ENCODE assay signal across 8 cellular contexts in the genomic region with DNA sequence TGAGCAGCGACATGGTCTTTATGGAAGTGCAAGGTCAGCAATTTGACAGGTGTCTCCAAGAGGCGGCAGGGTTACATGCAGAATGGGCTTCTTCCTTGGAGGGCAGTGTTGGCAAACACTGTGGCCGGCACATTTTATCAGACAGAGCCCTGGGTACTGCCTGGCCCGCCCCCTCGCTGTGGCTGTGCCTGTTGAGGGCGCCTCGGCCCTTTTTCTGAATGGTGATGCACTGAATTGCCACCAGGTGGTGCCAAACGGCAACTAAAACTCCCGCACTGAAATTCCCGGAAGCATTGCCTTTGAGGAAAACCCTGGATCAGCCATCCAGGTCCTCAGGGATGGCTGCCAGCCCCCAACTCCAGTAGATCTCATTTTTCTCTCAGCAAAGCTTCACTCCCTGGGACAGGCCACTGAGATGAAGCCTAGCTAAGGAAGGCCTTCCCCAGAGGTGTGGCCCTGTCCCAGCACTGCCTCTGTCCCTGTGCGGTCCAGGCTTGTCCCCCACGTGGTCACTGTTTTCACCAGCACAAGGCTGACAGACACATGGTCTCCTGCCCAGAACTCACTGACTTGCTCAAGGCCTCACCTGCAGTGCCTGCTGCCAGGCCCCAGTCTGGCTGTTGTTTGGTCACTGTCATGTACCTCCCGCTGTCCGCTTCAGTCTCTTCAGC.
DNase-seq lines count a peak whose midpoint lies in the region; ATAC-seq, FAIRE-seq and TF ChIP-seq lines count a peak whose summit lies in the region.

No MANE protein-coding gene starts in this region.

- H3K4me1 ChIP-seq in foreskin keratinocyte, result no peaks in the 10 kb centered on the region
- peaks cover 9% of the 10 kb centered on the region in 2 experiments for H3K4me1 ChIP-seq in neutrophil (ENCODE audit: control insufficient read depth in 1 of 2, insufficient read depth in 1 of 2, low read depth in 1 of 2, low read length in 1 of 2)

- FAIRE-seq in GM12891 (lab: Jason Lieb, UNC) (peak; percentile 85), urothelium cell line (lab: Jason Lieb, UNC) (no peak)

- H3K4me3 ChIP-seq in neutrophil (ENCODE audit: low read depth in 1 of 2, low read length in 1 of 2), result no peak overlapping the region

- peaks cover 77% of the 10 kb centered on the region for H3K36me3 ChIP-seq in neutrophil

- no peaks in the 10 kb centered on the region for H3K9me3 ChIP-seq in neutrophil

- no peak for TF ChIP-seq POLR2A in GM12891 (IDR thresholded peaks at IDR 0.05; ENCODE audit: low read depth, low read length)

- no peaks in the 10 kb centered on the region for H3K27me3 ChIP-seq in foreskin keratinocyte
- no peaks in the 10 kb centered on the region for H3K27me3 ChIP-seq in neutrophil

- peak; percentile 61 for DNase-seq in A172 (ENCODE audit: low spot score)
- peak; percentile 61 for DNase-seq in GM12891 (ENCODE audit: insufficient read length, low spot score)
- DNase-seq in KBM-7, result peak; percentile 81
- peak; percentile 78 for DNase-seq in activated effector memory CD4-positive, alpha-beta T cell treated with anti-CD3 and anti-CD28 coated beads, Interleukin-2, amount 50 U/mL, for 16 hours
- peak in 1 of 2 donors; percentile 37 for DNase-seq in foreskin keratinocyte
- peak; percentile 85 for DNase-seq in urothelium cell line (ENCODE audit: low spot score)

- TF ChIP-seq CTCF in foreskin keratinocyte (conservative IDR thresholded peaks at IDR 0.05) (peak; percentile 93), neutrophil (IDR thresholded peaks at IDR 0.05) (peak; percentile 90)

- ATAC-seq in foreskin keratinocyte, result peak; percentile 91

- in situ Hi-C loops in KBM-7 (cut with MboI; ENCODE audit: low pct_unique_long_range_greater_than_20kb, low sequenced_read_pairs), result loop anchor here (10.0 kb wide), 1 partner anchor 89 kb away; no protein-coding TSS in a partner anchor

- H3K27ac ChIP-seq in foreskin keratinocyte (no peak overlapping the region), neutrophil (peak overlapping the region; percentile 42)

TF ChIP-seq in GM12891, 5 proteins besides CTCF, POLR2A, EP300 and RAD21:
- no peak for TF ChIP-seq PAX5 (IDR thresholded peaks at IDR 0.05; ENCODE audit: insufficient read depth, low read length, severe bottlenecking)
- TF ChIP-seq POLR2AphosphoS5 (IDR thresholded peaks at IDR 0.05; ENCODE audit: low read depth, low read length), result no peak
- TF ChIP-seq POU2F2 (IDR thresholded peaks at IDR 0.05; ENCODE audit: low read depth, low read length), result no peak
- no peak for TF ChIP-seq SPI1 (IDR thresholded peaks at IDR 0.05; ENCODE audit: low read depth, low read length)
- TF ChIP-seq TAF1 (IDR thresholded peaks at IDR 0.05; ENCODE audit: low read depth, low read length), result no peak

TF ChIP-seq in PFSK-1, 5 proteins besides CTCF, POLR2A, EP300 and RAD21:
- TF ChIP-seq, protein P1, sequence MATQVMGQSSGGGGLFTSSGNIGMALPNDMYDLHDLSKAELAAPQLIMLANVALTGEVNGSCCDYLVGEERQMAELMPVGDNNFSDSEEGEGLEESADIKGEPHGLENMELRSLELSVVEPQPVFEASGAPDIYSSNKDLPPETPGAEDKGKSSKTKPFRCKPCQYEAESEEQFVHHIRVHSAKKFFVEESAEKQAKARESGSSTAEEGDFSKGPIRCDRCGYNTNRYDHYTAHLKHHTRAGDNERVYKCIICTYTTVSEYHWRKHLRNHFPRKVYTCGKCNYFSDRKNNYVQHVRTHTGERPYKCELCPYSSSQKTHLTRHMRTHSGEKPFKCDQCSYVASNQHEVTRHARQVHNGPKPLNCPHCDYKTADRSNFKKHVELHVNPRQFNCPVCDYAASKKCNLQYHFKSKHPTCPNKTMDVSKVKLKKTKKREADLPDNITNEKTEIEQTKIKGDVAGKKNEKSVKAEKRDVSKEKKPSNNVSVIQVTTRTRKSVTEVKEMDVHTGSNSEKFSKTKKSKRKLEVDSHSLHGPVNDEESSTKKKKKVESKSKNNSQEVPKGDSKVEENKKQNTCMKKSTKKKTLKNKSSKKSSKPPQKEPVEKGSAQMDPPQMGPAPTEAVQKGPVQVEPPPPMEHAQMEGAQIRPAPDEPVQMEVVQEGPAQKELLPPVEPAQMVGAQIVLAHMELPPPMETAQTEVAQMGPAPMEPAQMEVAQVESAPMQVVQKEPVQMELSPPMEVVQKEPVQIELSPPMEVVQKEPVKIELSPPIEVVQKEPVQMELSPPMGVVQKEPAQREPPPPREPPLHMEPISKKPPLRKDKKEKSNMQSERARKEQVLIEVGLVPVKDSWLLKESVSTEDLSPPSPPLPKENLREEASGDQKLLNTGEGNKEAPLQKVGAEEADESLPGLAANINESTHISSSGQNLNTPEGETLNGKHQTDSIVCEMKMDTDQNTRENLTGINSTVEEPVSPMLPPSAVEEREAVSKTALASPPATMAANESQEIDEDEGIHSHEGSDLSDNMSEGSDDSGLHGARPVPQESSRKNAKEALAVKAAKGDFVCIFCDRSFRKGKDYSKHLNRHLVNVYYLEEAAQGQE (IDR thresholded peaks at IDR 0.05; ENCODE audit: insufficient read depth in 1 of 2, low read depth in 2 of 2, low read length in 2 of 2), result no peak
- no peak for TF ChIP-seq POLR2AphosphoS5 (IDR thresholded peaks at IDR 0.05; ENCODE audit: low read depth, low read length)
- TF ChIP-seq TAF1 (IDR thresholded peaks at IDR 0.05; ENCODE audit: borderline replicate concordance, insufficient read depth, low read length), result no peak
- no peak for TF ChIP-seq SIN3A (IDR thresholded peaks at IDR 0.05; ENCODE audit: borderline replicate concordance, insufficient read depth, low read length)
- peak; percentile 11 for TF ChIP-seq FOXP2 (optimal IDR thresholded peaks at IDR 0.05; ENCODE audit: borderline replicate concordance, extremely low read depth, extremely low read length, insufficient read depth)
